Comparison of ENCODE assay signal across 8 cellular contexts in genomic region chr7:29685651-29686271, GRCh38.
DNase-seq lines count a peak whose midpoint lies in the region; TF ChIP-seq lines count a peak whose summit lies in the region.
"Not testable (repeated sequence)": the region's sequence is repeated elsewhere in the genome, so short reads cannot be mapped to it uniquely, and the experiment has no call there.

No MANE protein-coding gene starts in this region.

- TF ChIP-seq POLR2A in Peyer's patch (IDR thresholded peaks at IDR 0.05); uterus (IDR thresholded peaks at IDR 0.05): not testable (repeated sequence)

- not testable (repeated sequence) for H3K27me3 ChIP-seq in Peyer's patch, uterus

- DNase-seq in EL (peak; percentile 1), left kidney (ENCODE audit: low read depth, low spot score) (peak; percentile 29)
- DNase-seq in Peyer's patch; activated naive CD4-positive, alpha-beta T cell treated with anti-CD3 and anti-CD28 coated beads for 36 hours; endothelial cell (ENCODE audit: low spot score); progenitor cell of endocrine pancreas (ENCODE audit: low spot score, unreplicated experiment); uterus: not testable (repeated sequence)

- intact Hi-C loops in activated naive CD4-positive, alpha-beta T cell treated with anti-CD3 and anti-CD28 coated beads for 36 hours (cut with micrococcal nuclease); uterus (cut with DNase I; ENCODE audit: low total_unique reads): not testable (repeated sequence)

- CTCF ChIA-PET in activated naive CD4-positive, alpha-beta T cell treated with anti-CD3 and anti-CD28 coated beads for 36 hours (lab: Charles Lee), result interaction anchor here (0.7 kb wide), 1 partner anchor 128 kb away, joined by 3 read pairs; no protein-coding TSS in a partner anchor

- not testable (repeated sequence) for H3K27me3 Mint-ChIP-seq in IgD-negative memory B cell; endothelial cell (ENCODE audit: unreplicated experiment); progenitor cell of endocrine pancreas
- H3K27me3 Mint-ChIP-seq in activated naive CD4-positive, alpha-beta T cell treated with anti-CD3 and anti-CD28 coated beads for 36 hours (ENCODE audit: low read depth), result peaks cover 19% of the 10 kb centered on the region

- not testable (repeated sequence) for H3K4me1 ChIP-seq in Peyer's patch, uterus

- H3K36me3 Mint-ChIP-seq in IgD-negative memory B cell; activated naive CD4-positive, alpha-beta T cell treated with anti-CD3 and anti-CD28 coated beads for 36 hours (ENCODE audit: low read depth); endothelial cell (ENCODE audit: low read depth, unreplicated experiment); progenitor cell of endocrine pancreas (ENCODE audit: insufficient read depth): not testable (repeated sequence)

- not testable (repeated sequence) for H3K4me1 Mint-ChIP-seq in IgD-negative memory B cell; activated naive CD4-positive, alpha-beta T cell treated with anti-CD3 and anti-CD28 coated beads for 36 hours (ENCODE audit: low read depth); endothelial cell (ENCODE audit: unreplicated experiment); progenitor cell of endocrine pancreas (ENCODE audit: low read depth)

- TF ChIP-seq CTCF in Peyer's patch (IDR thresholded peaks at IDR 0.05); endothelial cell (IDR thresholded peaks at IDR 0.05; ENCODE audit: unreplicated experiment); progenitor cell of endocrine pancreas (IDR thresholded peaks at IDR 0.05; ENCODE audit: unreplicated experiment); uterus (IDR thresholded peaks at IDR 0.05): not testable (repeated sequence)

- H3K9me3 Mint-ChIP-seq in IgD-negative memory B cell; activated naive CD4-positive, alpha-beta T cell treated with anti-CD3 and anti-CD28 coated beads for 36 hours; endothelial cell (ENCODE audit: unreplicated experiment); progenitor cell of endocrine pancreas (ENCODE audit: low read depth): not testable (repeated sequence)

- peak overlapping the region; percentile 47 to 95 (median 74) for H3K4me3 ChIP-seq in Peyer's patch
- peak overlapping the region; percentile 75 to 94 for H3K4me3 ChIP-seq in uterus

- H3K27ac ChIP-seq in Peyer's patch, result peak overlapping the region; percentile 85 to 98 (median 96)
- H3K27ac ChIP-seq in uterus, result peak overlapping the region; percentile 95 to 99

- H3K27ac Mint-ChIP-seq in IgD-negative memory B cell (peak overlapping the region in 1 of 3 donors; percentile 93), progenitor cell of endocrine pancreas (peak overlapping the region; percentile 1)
- H3K27ac Mint-ChIP-seq in activated naive CD4-positive, alpha-beta T cell treated with anti-CD3 and anti-CD28 coated beads for 36 hours; endothelial cell (ENCODE audit: unreplicated experiment): not testable (repeated sequence)

- H3K36me3 ChIP-seq in Peyer's patch, uterus: not testable (repeated sequence)

- not testable (repeated sequence) for H3K9me3 ChIP-seq in Peyer's patch, uterus

- H3K4me3 Mint-ChIP-seq in IgD-negative memory B cell, result peak overlapping the region; percentile 65 to 99 (median 76)
- H3K4me3 Mint-ChIP-seq in activated naive CD4-positive, alpha-beta T cell treated with anti-CD3 and anti-CD28 coated beads for 36 hours, result peak overlapping the region; percentile 45
- H3K4me3 Mint-ChIP-seq in endothelial cell (ENCODE audit: unreplicated experiment), result peak overlapping the region; percentile 73
- peak overlapping the region; percentile 89 for H3K4me3 Mint-ChIP-seq in progenitor cell of endocrine pancreas (ENCODE audit: low read depth)
